8 cellular contexts compared by ENCODE assay signal in genomic region chr3:9422712-9423424, GRCh38. TPM values are rescaled to one million over a fixed set of nuclear protein-coding genes. Genes with fewer than 3 reads are reported as not detected.
DNase-seq lines count a peak whose midpoint lies in the region; ATAC-seq, FAIRE-seq and TF ChIP-seq lines count a peak whose summit lies in the region.

No MANE protein-coding gene starts in this region.

- no peaks in the 10 kb centered on the region for H3K9me3 Mint-ChIP-seq in memory B cell

- TF ChIP-seq CTCF in thoracic aorta (IDR thresholded peaks at IDR 0.05) = peak; percentile 37

- peaks cover 22 to 52% of the 10 kb centered on the region in 2 donors for H3K4me1 ChIP-seq in thoracic aorta (ENCODE audit: control insufficient read depth in 1 of 2, low read depth in 2 of 2)

- H3K27ac ChIP-seq in thoracic aorta = peak overlapping the region; percentile 73 to 79

- H3K4me3 ChIP-seq in thoracic aorta = peak overlapping the region; percentile 31

- H3K36me3 ChIP-seq in thoracic aorta = peaks cover 14% of the 10 kb centered on the region

- H3K4me1 Mint-ChIP-seq in memory B cell = peaks cover 20% of the 10 kb centered on the region

- peak; percentile 3 for DNase-seq in stimulated activated CD4-positive, alpha-beta T cell treated with anti-CD3 and anti-CD28 coated beads, Interleukin-1b, Interleukin-23, amount 100 ng/mL, for 48 hours
- DNase-seq in stimulated activated CD4-positive, alpha-beta T cell treated with anti-CD3 and anti-CD28 coated beads, Interleukin-2, amount 100 ng/mL, for 48 hours = no peak
- DNase-seq in NCI-H1436 (lab: John Stamatoyannopoulos, UW) (peak; percentile 64), T1000 (lab: John Stamatoyannopoulos, UW) (peak; percentile 60), memory B cell (ENCODE audit: low spot score in 2 of 2) (peak in 1 of 2 donors; percentile 22), thoracic aorta (ENCODE audit: low spot score) (peak; percentile 75)

- no peaks in the 10 kb centered on the region for H3K27me3 Mint-ChIP-seq in memory B cell

- ATAC-seq in memory B cell (ENCODE audit: low read depth) = peak; percentile 73
- peak; percentile 94 for ATAC-seq in thoracic aorta (ENCODE audit: insufficient number of reproducible peaks, low FRiP score, low read depth)
- ATAC-seq in GM21576 (IDR thresholded peaks at IDR 0.05; ENCODE audit: unreplicated experiment) = no peak

- H3K36me3 Mint-ChIP-seq in memory B cell = peaks cover 6% of the 10 kb centered on the region

- FAIRE-seq in endometrium (lab: Jason Lieb, UNC) = peak; percentile 85

- no peaks in the 10 kb centered on the region for H3K27me3 ChIP-seq in thoracic aorta (replicated peaks; ENCODE audit: insufficient read depth)

- no peaks in the 10 kb centered on the region for H3K9me3 ChIP-seq in thoracic aorta

- no peak overlapping the region for H3K4me3 Mint-ChIP-seq in memory B cell

- peak overlapping the region; percentile 88 for H3K27ac Mint-ChIP-seq in memory B cell

RNA-seq across cellular contexts. Expression of gene SETD5, which starts 25.5 kb away (rescaled TPM):
- 100 to 1,000 TPM; 102 to 131 TPM for total RNA-seq in thoracic aorta

Comparison
In these comparisons a context has a peak if more than half of its experiments do, and no peak if none do; other contexts are left out.
1. DNase-seq: peak in stimulated activated CD4-positive, alpha-beta T cell treated with anti-CD3 and anti-CD28 coated beads, Interleukin-1b, Interleukin-23, amount 100 ng/mL, for 48 hours (single experiment), NCI-H1436 (single experiment), T1000 (single experiment) and thoracic aorta (single experiment); none in stimulated activated CD4-positive, alpha-beta T cell treated with anti-CD3 and anti-CD28 coated beads, Interleukin-2, amount 100 ng/mL, for 48 hours (0 of 2).